8 cellular contexts compared by ENCODE assay signal in the genomic region with DNA sequence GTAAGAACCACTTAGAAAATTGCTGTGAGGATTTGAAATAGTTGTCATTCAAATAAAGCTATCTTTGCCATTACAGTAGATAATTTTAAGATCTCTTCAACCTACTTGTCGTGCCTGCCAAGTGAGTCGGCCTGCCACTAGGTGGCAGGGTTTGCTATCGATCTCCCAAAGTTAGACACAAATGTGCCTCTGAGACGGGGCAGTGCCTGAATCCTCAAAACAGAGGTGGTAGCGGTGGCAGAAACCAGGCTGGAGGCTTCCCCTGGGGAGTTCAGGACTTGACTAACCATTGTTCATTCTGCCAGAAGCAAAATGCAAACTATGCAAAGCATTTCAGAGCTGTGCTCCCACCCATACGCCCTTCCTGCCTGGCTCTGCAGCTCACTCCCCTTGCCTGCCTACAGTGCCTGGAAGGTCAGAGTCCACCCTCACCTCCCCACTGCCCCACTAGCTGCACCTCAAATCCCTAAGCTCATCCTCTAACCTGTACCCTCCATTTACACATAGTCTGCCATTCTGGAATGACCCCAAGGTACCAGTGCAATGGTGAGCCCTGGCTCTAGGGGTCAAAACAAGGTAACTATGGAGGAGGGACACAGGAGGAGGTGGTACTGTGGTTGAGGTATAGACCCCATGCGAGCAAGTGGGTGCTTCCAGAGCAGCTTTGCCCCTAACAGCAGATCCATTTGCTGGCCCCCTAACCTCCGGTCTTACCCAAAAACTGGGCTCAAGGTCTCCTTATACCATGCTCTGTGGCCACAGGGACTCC.
DNase-seq lines count a peak whose midpoint lies in the region; ATAC-seq and TF ChIP-seq lines count a peak whose summit lies in the region.

No MANE protein-coding gene starts in this region.

- peak; percentile 86 for DNase-seq in DMS53 (lab: John Stamatoyannopoulos, UW)
- peak in 65 of 76 experiments; percentile 2 to 66 (median 40) for DNase-seq in HUDEP-2 (lab: John Stamatoyannopoulos, UW; ENCODE audit: unreplicated experiment in 76 of 76)
- DNase-seq in OCI-M1 (lab: John Stamatoyannopoulos, UW) = peak; percentile 85
- peak; percentile 84 to 85 for DNase-seq in activated T-cell treated with anti-CD3 and anti-CD28 coated beads, Interleukin-2, amount 50 U/mL, for 48 hours
- DNase-seq in fibroblast of the aortic adventitia (ENCODE audit: low read depth) = peak; percentile 75
- DNase-seq in non-pigmented ciliary epithelial cell (ENCODE audit: low read depth) = peak; percentile 43
- DNase-seq in superior temporal gyrus (ENCODE audit: extremely low spot score) = peak; percentile 84

- no peak overlapping the region for H3K4me3 ChIP-seq in fibroblast of the aortic adventitia (ENCODE audit: low read depth, low read length)

- TF ChIP-seq CTCF in fibroblast of the aortic adventitia (IDR thresholded peaks at IDR 0.05; ENCODE audit: insufficient read depth, low read length) = peak; percentile 92

- peak; percentile 87 for ATAC-seq in GM21526 (IDR thresholded peaks at IDR 0.05; ENCODE audit: low FRiP score, unreplicated experiment)
